In genomic region chr14:59305231-59305630, GRCh38 we compare ENCODE assay signal across 15 cellular contexts.
DNase-seq lines count a peak whose midpoint lies in the region; ATAC-seq and TF ChIP-seq lines count a peak whose summit lies in the region.
"Had no signal": no experiment of that assay in that cellular context is flagged by ENCODE, and none has a peak within 500 bp of the region (broad histone marks: within the 10 kb centered on the region; RNA-seq: fewer than 3 reads in every experiment).

No MANE protein-coding gene starts in this region.

- H3K9ac ChIP-seq in stomach smooth muscle (ENCODE audit: low read length in 2 of 2) = no peak overlapping the region

- peak overlapping the region; percentile 71 for H3K27ac ChIP-seq in SJSA1
- H3K27ac ChIP-seq in gastroesophageal sphincter = peak overlapping the region in 3 of 4 donors; percentile 46 to 74 (median 69)
- H3K27ac ChIP-seq in stomach smooth muscle (ENCODE audit: low read length) = peak overlapping the region; percentile 31

- H3K4me3 ChIP-seq in SJSA1 (no peak overlapping the region), gastroesophageal sphincter (no peak overlapping the region), stomach smooth muscle (ENCODE audit: low read length in 2 of 2) (no peak overlapping the region)

- TF ChIP-seq CTCF in gastroesophageal sphincter (IDR thresholded peaks at IDR 0.05) (no peak), endothelial cell (IDR thresholded peaks at IDR 0.05; ENCODE audit: unreplicated experiment) (no peak)

- H3K4me1 Mint-ChIP-seq in endothelial cell (ENCODE audit: unreplicated experiment) = peaks cover 15% of the 10 kb centered on the region

- TF ChIP-seq POLR2A in gastroesophageal sphincter (IDR thresholded peaks at IDR 0.05) = no peak

- no peaks in the 10 kb centered on the region for H3K36me3 Mint-ChIP-seq in endothelial cell (ENCODE audit: low read depth, unreplicated experiment)

- no peaks in the 10 kb centered on the region for H3K27me3 Mint-ChIP-seq in endothelial cell (ENCODE audit: unreplicated experiment)
- H3K27me3 Mint-ChIP-seq: activated naive CD4-positive, alpha-beta T cell treated with anti-CD3 and anti-CD28 coated beads, Interleukin-2, amount 50 U/mL, for 24 hours; CD4-positive, alpha-beta memory T cell had no signal

- H3K27me3 ChIP-seq in SJSA1 (replicated peaks) (no peaks in the 10 kb centered on the region), gastroesophageal sphincter (no peaks in the 10 kb centered on the region), stomach smooth muscle (ENCODE audit: control insufficient read depth in 1 of 2, insufficient read depth in 2 of 2, low read length in 2 of 2) (no peaks in the 10 kb centered on the region)

- peak; percentile 32 for DNase-seq in GM03348 (ENCODE audit: low spot score)
- peak in 1 of 2 experiments; percentile 55 for DNase-seq in SJSA1 (ENCODE audit: low read depth in 1 of 2, low spot score in 2 of 2)
- DNase-seq in endothelial cell (ENCODE audit: low spot score) = no peak
- no peak for DNase-seq in cerebellum (ENCODE audit: low spot score)
- no peak for DNase-seq in superior temporal gyrus (ENCODE audit: extremely low spot score)
- DNase-seq in activated CD8-positive, alpha-beta memory T cell treated with anti-CD3 and anti-CD28 coated beads, Interleukin-2, amount 50 U/mL, for 48 hours = no peak
- DNase-seq: activated CD4-positive, CD25-positive, alpha-beta regulatory T cell; CD4-positive, alpha-beta memory T cell; cerebellar nuclear complex; erythroblast; posterior cingulate gyrus; stimulated activated CD4-positive, alpha-beta T cell treated with anti-CD3 and anti-CD28 coated beads, Interleukin-4, amount 100 ng/mL, for 1 hour had no signal

- no peak overlapping the region for H3K27ac Mint-ChIP-seq in endothelial cell (ENCODE audit: unreplicated experiment)
- H3K27ac Mint-ChIP-seq: activated naive CD4-positive, alpha-beta T cell treated with anti-CD3 and anti-CD28 coated beads, Interleukin-2, amount 50 U/mL, for 24 hours; CD4-positive, alpha-beta memory T cell had no signal

- TF ChIP-seq EP300 in gastroesophageal sphincter (IDR thresholded peaks at IDR 0.05) = no peak

- no peaks in the 10 kb centered on the region for H3K9me3 Mint-ChIP-seq in endothelial cell (ENCODE audit: unreplicated experiment)
- H3K9me3 Mint-ChIP-seq: activated naive CD4-positive, alpha-beta T cell treated with anti-CD3 and anti-CD28 coated beads, Interleukin-2, amount 50 U/mL, for 24 hours; CD4-positive, alpha-beta memory T cell had no signal

- no peak for ATAC-seq in gastroesophageal sphincter

- H3K4me3 Mint-ChIP-seq in endothelial cell (ENCODE audit: unreplicated experiment) = no peak overlapping the region
- H3K4me3 Mint-ChIP-seq: activated naive CD4-positive, alpha-beta T cell treated with anti-CD3 and anti-CD28 coated beads, Interleukin-2, amount 50 U/mL, for 24 hours; CD4-positive, alpha-beta memory T cell had no signal

- no peaks in the 10 kb centered on the region for H3K36me3 ChIP-seq in SJSA1
- H3K36me3 ChIP-seq in gastroesophageal sphincter = no peaks in the 10 kb centered on the region
- H3K36me3 ChIP-seq in stomach smooth muscle (ENCODE audit: control insufficient read depth in 2 of 2, insufficient read depth in 2 of 2, low read length in 2 of 2) = no peaks in the 10 kb centered on the region

- H3K4me1 ChIP-seq in SJSA1 (replicated peaks) (peaks cover 79% of the 10 kb centered on the region), gastroesophageal sphincter (peaks cover 24 to 73% (median 27%) of the 10 kb centered on the region in 3 donors), stomach smooth muscle (ENCODE audit: control insufficient read depth, insufficient read depth, low read length) (peaks cover 8% of the 10 kb centered on the region)

- H3K9me3 ChIP-seq in SJSA1 (replicated peaks) (no peaks in the 10 kb centered on the region), gastroesophageal sphincter (no peaks in the 10 kb centered on the region), stomach smooth muscle (ENCODE audit: control insufficient read depth in 2 of 2, low read length in 2 of 2) (no peaks in the 10 kb centered on the region)
